In genomic region chr1:37907416-37908125, GRCh38 we compare ENCODE assay signal across 7 cellular contexts. TPM values are rescaled to one million over a fixed set of nuclear protein-coding genes. Genes with fewer than 3 reads are reported as not detected.
A peak's percentile ranks its signal among the peaks of the same experiment; 100 is the strongest.
DNase-seq lines count a peak whose midpoint lies in the region; ATAC-seq, FAIRE-seq and TF ChIP-seq lines count a peak whose summit lies in the region.
"Not testable (repeated sequence)": the region's sequence is repeated elsewhere in the genome, so short reads cannot be mapped to it uniquely, and the experiment has no call there.

No MANE protein-coding gene starts in this region.

- DNase-seq in Caco-2 (peak in 1 of 2 experiments; percentile 27), islet precursor cell (peak; percentile 50), small intestine (peak; percentile 14)
- DNase-seq in ascending aorta (ENCODE audit: low spot score in 2 of 2); K562 (ENCODE audit: extremely low read depth in 1 of 4, low spot score in 3 of 4); chondrocyte (ENCODE audit: low spot score); type B pancreatic cell (ENCODE audit: extremely low spot score, unreplicated experiment): not testable (repeated sequence)

- not testable (repeated sequence) for BruUV-seq in Caco-2 (replicated peaks; lab: Mats Ljungman, UMichigan); K562 (replicated peaks; lab: Mats Ljungman, UMichigan)

- H3K9me3 ChIP-seq in Caco-2; ascending aorta; K562 (replicated peaks; ENCODE audit: control insufficient read depth, insufficient read depth, low read depth, low read length); small intestine (ENCODE audit: control insufficient read depth, low read depth): not testable (repeated sequence)

- 81% methylated on average over 6 of the region's 6 CpGs for WGBS in K562 (ENCODE audit: insufficient coverage, low coverage, missing lambda C conversion rate)
- 60 to 86% (median 66%) methylated on average over 6 of the region's 6 CpGs for WGBS in small intestine, 3 donors

- H2AFZ ChIP-seq in K562 (ENCODE audit: low read depth, low read length) = not testable (repeated sequence)

- TF ChIP-seq RAD21 in K562 (CRISPR knock-in tag; conservative IDR thresholded peaks at IDR 0.05 in 1 of 2, IDR thresholded peaks at IDR 0.05 in 1 of 2) = not testable (repeated sequence)

- not testable (repeated sequence) for ATAC-seq in K562

- not testable (repeated sequence) for TF ChIP-seq POLR2A in K562 (conservative IDR thresholded peaks at IDR 0.05)

- H3K27ac ChIP-seq in ascending aorta = peak overlapping the region; percentile 39 to 61
- not testable (repeated sequence) for H3K27ac ChIP-seq in K562 (ENCODE audit: extremely low read depth, low read depth, low read length); small intestine (ENCODE audit: low read depth in 1 of 2, low read length in 1 of 2)

- not testable (repeated sequence) for H3K27me3 Mint-ChIP-seq in Caco-2 (ENCODE audit: insufficient read depth, unreplicated experiment); chondrocyte (ENCODE audit: low read depth); type B pancreatic cell

- not testable (repeated sequence) for TF ChIP-seq EP300 in K562 (IDR thresholded peaks at IDR 0.05; ENCODE audit: low read length)

- H3K4me1 ChIP-seq in Caco-2 (peaks cover 18% of the 10 kb centered on the region), ascending aorta (peaks cover 3 to 20% of the 10 kb centered on the region in 2 donors)
- H3K4me1 ChIP-seq in K562 (replicated peaks in 1 of 2; ENCODE audit: control insufficient read depth in 2 of 2, insufficient read depth in 2 of 2, low read length in 2 of 2); small intestine (ENCODE audit: control insufficient read depth in 2 of 2, insufficient read depth in 1 of 2, low read depth in 1 of 2, low read length in 1 of 2): not testable (repeated sequence)

- CTCF ChIA-PET in Caco-2 (lab: Charles Lee); K562 (lab: Yijun Ruan, JAX; ENCODE audit: low intra/inter-chr PET ratio): not testable (repeated sequence)

- H3K9me1 ChIP-seq in K562 (ENCODE audit: control insufficient read depth, insufficient read depth, low read length) = not testable (repeated sequence)

- H3K9ac ChIP-seq in K562 (ENCODE audit: insufficient read depth in 1 of 2, low read depth in 2 of 2, low read length in 2 of 2) = not testable (repeated sequence)

- H3K4me3 ChIP-seq in Caco-2 (ENCODE audit: low read depth, low read length); ascending aorta; K562; small intestine (ENCODE audit: low read depth in 1 of 2, low read length in 2 of 2): not testable (repeated sequence)

- H3K4me2 ChIP-seq in K562 (ENCODE audit: insufficient read depth, low read length) = not testable (repeated sequence)

- TF ChIP-seq CTCF in Caco-2 (IDR thresholded peaks at IDR 0.05; ENCODE audit: insufficient read depth in 1 of 2, low read depth in 1 of 2, low read length in 1 of 2, severe bottlenecking in 1 of 2, unreplicated experiment in 1 of 2); ascending aorta (IDR thresholded peaks at IDR 0.05); K562 (IDR thresholded peaks at IDR 0.05 in 2 of 3, conservative IDR thresholded peaks at IDR 0.05 in 1 of 3; ENCODE audit: insufficient read depth in 2 of 3, low read depth in 1 of 3, low read length in 3 of 3); chondrocyte (IDR thresholded peaks at IDR 0.05); type B pancreatic cell (conservative IDR thresholded peaks at IDR 0.05): not testable (repeated sequence)

- POLR2A ChIA-PET in Caco-2 (lab: Charles Lee) (interaction anchor here (0.6 kb wide), 1 partner anchor 24 kb away, joined by 4 read pairs; no protein-coding TSS in a partner anchor), K562 (lab: Yijun Ruan, JAX) (interaction anchor here (1.3 kb wide), 1 partner anchor 12 kb away, joined by 4 read pairs; no protein-coding TSS in a partner anchor)

- H3K36me3 ChIP-seq in Caco-2 (ENCODE audit: control insufficient read depth, insufficient read depth, low read length); ascending aorta; K562 (ENCODE audit: control insufficient read depth, insufficient read depth, low read length); small intestine (ENCODE audit: control insufficient read depth in 2 of 2, insufficient read depth in 2 of 2, low read length in 2 of 2): not testable (repeated sequence)

- H3K4me3 Mint-ChIP-seq in Caco-2 (ENCODE audit: unreplicated experiment); chondrocyte (ENCODE audit: unreplicated experiment); type B pancreatic cell: not testable (repeated sequence)

- H3K36me3 Mint-ChIP-seq in Caco-2 (ENCODE audit: insufficient read depth, unreplicated experiment) = not testable (repeated sequence)
- H3K36me3 Mint-ChIP-seq in chondrocyte (ENCODE audit: low read depth) = peaks cover 11% of the 10 kb centered on the region
- peaks cover 18% of the 10 kb centered on the region for H3K36me3 Mint-ChIP-seq in type B pancreatic cell

- not testable (repeated sequence) for H4K20me1 ChIP-seq in K562 (replicated peaks; ENCODE audit: control insufficient read depth, insufficient read depth, low read length)

- H3K9me3 Mint-ChIP-seq in Caco-2 (ENCODE audit: unreplicated experiment) (peaks cover 15% of the 10 kb centered on the region), type B pancreatic cell (peaks cover 11% of the 10 kb centered on the region)
- H3K9me3 Mint-ChIP-seq in chondrocyte (ENCODE audit: low read depth) = not testable (repeated sequence)

- FAIRE-seq in K562 (lab: Jason Lieb, UNC); small intestine (lab: Jason Lieb, UNC): not testable (repeated sequence)

- H3K4me1 Mint-ChIP-seq in Caco-2 (ENCODE audit: low read depth, unreplicated experiment) (peaks cover 26% of the 10 kb centered on the region), chondrocyte (ENCODE audit: low read depth) (peaks cover 49% of the 10 kb centered on the region)
- not testable (repeated sequence) for H3K4me1 Mint-ChIP-seq in type B pancreatic cell (ENCODE audit: unreplicated experiment)

- in situ Hi-C loops in K562 (cut with MboI) = not testable (repeated sequence)

- not testable (repeated sequence) for H3K27me3 ChIP-seq in Caco-2 (replicated peaks; ENCODE audit: control insufficient read depth, insufficient read depth, low read length); ascending aorta; K562 (ENCODE audit: control insufficient read depth in 2 of 2, insufficient read depth in 2 of 2, low read length in 2 of 2); small intestine (ENCODE audit: control insufficient read depth in 2 of 2, insufficient read depth in 2 of 2, low read length in 2 of 2)

- H3K79me2 ChIP-seq in K562 (ENCODE audit: control insufficient read depth, insufficient read depth, low read length) = not testable (repeated sequence)

- H3K27ac Mint-ChIP-seq in Caco-2 (ENCODE audit: unreplicated experiment) = peak overlapping the region; percentile 45
- H3K27ac Mint-ChIP-seq in chondrocyte (ENCODE audit: unreplicated experiment) = peak overlapping the region; percentile 54
- H3K27ac Mint-ChIP-seq in type B pancreatic cell = peak overlapping the region; percentile 71

- intact Hi-C loops in Caco-2 (cut with micrococcal nuclease; ENCODE audit: unreplicated experiment); ascending aorta (cut with DNase I); K562 (cut with micrococcal nuclease): not testable (repeated sequence)

RNA-seq across cellular contexts. Expression of gene INPP5B, which starts 39.3 kb away (rescaled TPM):
- total RNA-seq in Caco-2 (2022) = 15.8 and 18.8 TPM in 2 replicates
- 11.7 TPM for total RNA-seq in ascending aorta
- total RNA-seq in K562 (2011; cell fraction: chromatin; rRNA removed; ENCODE audit: low replicate concordance) = 143 and 150 TPM in 2 replicates
- total RNA-seq in K562 (2011; cell fraction: nucleolus; rRNA removed) = 71.7 and 79.2 TPM in 2 replicates
- 90.1 and 108 TPM in 2 replicates for total RNA-seq in K562 (2011; cell fraction: nucleoplasm; rRNA removed)
- total RNA-seq in K562 (2014; rRNA removed) = 25.2 and 33.7 TPM in 2 replicates
- total RNA-seq in K562 (2014; rRNA removed; fragmentation: Illumina TruSeq; extraction: Trizol) = 26.3 and 27.9 TPM in 2 replicates
- 22.2 and 23.6 TPM in 2 replicates for total RNA-seq in K562 (2015; rRNA removed; fragmentation: Illumina TruSeq; extraction: Trizol)
- 27.8 and 28.7 TPM in 2 replicates for total RNA-seq in K562 (2021)
- 20.9 and 27.8 TPM in 2 replicates for polyA plus RNA-seq in K562 (2011; rRNA removed)
- polyA plus RNA-seq in K562 (2011; cell fraction: cytosol; rRNA removed) = 13.6 and 20.1 TPM in 2 replicates
- polyA plus RNA-seq in K562 (2011; cell fraction: nucleus; rRNA removed) = 33.3 and 37.6 TPM in 2 replicates
- 10.8 and 18.4 TPM in 2 replicates for polyA plus RNA-seq in K562 (2012)
- 19.7 and 19.8 TPM in 2 replicates for polyA plus RNA-seq in K562 (2014; fragmentation: Illumina TruSeq; extraction: Trizol)
- polyA plus RNA-seq in K562 (2014; fragmentation: Nextera tagmentation; extraction: Ambion mirVana) = 10 to 100 TPM; 14.1 to 16.5 TPM
- 18.5 and 20.9 TPM in 2 replicates for polyA plus RNA-seq in K562 (2014; rRNA removed)
- 43.4 and 44.7 TPM in 2 replicates for polyA minus RNA-seq in K562 (2011; rRNA and poly(A)+ RNA removed)
- 23.4 and 25.6 TPM in 2 replicates for polyA minus RNA-seq in K562 (2011; cell fraction: cytosol; rRNA and poly(A)+ RNA removed)
- polyA minus RNA-seq in K562 (2011; cell fraction: nucleus; rRNA and poly(A)+ RNA removed) = 26.3 and 44.0 TPM in 2 replicates
- 18.7 to 21.2 TPM (median 20.6 TPM) in 3 replicates for total RNA-seq in chondrocyte
- polyA plus RNA-seq in small intestine = 10 to 100 TPM in 1 of 3 donors, 1 to 10 TPM in 2; 6.7 to 11.7 (median 6.8) TPM
- total RNA-seq in type B pancreatic cell (ENCODE audit: low replicate concordance) = 16.1 and 19.3 TPM in 2 replicates

RNA-seq across cellular contexts. Expression of gene MTF1, which starts 48.2 kb away (rescaled TPM):
- 6.4 and 8.4 TPM in 2 replicates for total RNA-seq in Caco-2 (2022)
- 10.6 TPM for total RNA-seq in ascending aorta
- 31.8 and 48.9 TPM in 2 replicates for total RNA-seq in K562 (2011; cell fraction: chromatin; rRNA removed; ENCODE audit: low replicate concordance)
- total RNA-seq in K562 (2011; cell fraction: nucleolus; rRNA removed) = 9.0 and 9.3 TPM in 2 replicates
- 11.7 and 13.0 TPM in 2 replicates for total RNA-seq in K562 (2011; cell fraction: nucleoplasm; rRNA removed)
- total RNA-seq in K562 (2014; rRNA removed) = 1.1 and 2.6 TPM in 2 replicates
- 6.7 and 7.1 TPM in 2 replicates for total RNA-seq in K562 (2014; rRNA removed; fragmentation: Illumina TruSeq; extraction: Trizol)
- 4.3 and 4.4 TPM in 2 replicates for total RNA-seq in K562 (2015; rRNA removed; fragmentation: Illumina TruSeq; extraction: Trizol)
- total RNA-seq in K562 (2021) = 11.3 and 12.2 TPM in 2 replicates
- polyA plus RNA-seq in K562 (2011; rRNA removed) = 4.8 and 5.1 TPM in 2 replicates
- polyA plus RNA-seq in K562 (2011; cell fraction: cytosol; rRNA removed) = 3.1 and 4.5 TPM in 2 replicates
- polyA plus RNA-seq in K562 (2011; cell fraction: nucleus; rRNA removed) = 5.0 and 7.5 TPM in 2 replicates
- polyA plus RNA-seq in K562 (2012) = 2.3 and 5.2 TPM in 2 replicates
- polyA plus RNA-seq in K562 (2014; fragmentation: Illumina TruSeq; extraction: Trizol) = 5.2 and 6.1 TPM in 2 replicates
- polyA plus RNA-seq in K562 (2014; fragmentation: Nextera tagmentation; extraction: Ambion mirVana) = 1 to 10 TPM; 1.9 to 2.4 TPM
- 2.9 and 3.6 TPM in 2 replicates for polyA plus RNA-seq in K562 (2014; rRNA removed)
- polyA minus RNA-seq in K562 (2011; rRNA and poly(A)+ RNA removed) = 16.1 and 36.5 TPM in 2 replicates
- 2.8 and 3.1 TPM in 2 replicates for polyA minus RNA-seq in K562 (2011; cell fraction: cytosol; rRNA and poly(A)+ RNA removed)
- 3.2 and 6.2 TPM in 2 replicates for polyA minus RNA-seq in K562 (2011; cell fraction: nucleus; rRNA and poly(A)+ RNA removed)
- total RNA-seq in chondrocyte = 14.8 to 17.3 TPM (median 17.2 TPM) in 3 replicates
- polyA plus RNA-seq in small intestine = 1 to 10 TPM; 1.6 to 4.3 (median 1.8) TPM
- total RNA-seq in type B pancreatic cell (ENCODE audit: low replicate concordance) = 20.5 and 20.7 TPM in 2 replicates
